8 cellular contexts compared by ENCODE assay signal in genomic region chr5:138464018-138464387, GRCh38. TPM values are rescaled to one million over a fixed set of nuclear protein-coding genes. Genes with fewer than 3 reads are reported as not detected.
DNase-seq lines count a peak whose midpoint lies in the region; ATAC-seq and TF ChIP-seq lines count a peak whose summit lies in the region.

No MANE protein-coding gene starts in this region.

- H3K4me1 Mint-ChIP-seq in central memory CD8-positive, alpha-beta T cell: peaks cover 41% of the 10 kb centered on the region

- H3K9me3 Mint-ChIP-seq in central memory CD8-positive, alpha-beta T cell: no peaks in the 10 kb centered on the region

- peak; percentile 67 for TF ChIP-seq CTCF in AG09319 (IDR thresholded peaks at IDR 0.05; ENCODE audit: low read depth, low read length)
- peak; percentile 65 for TF ChIP-seq CTCF in kidney epithelial cell (IDR thresholded peaks at IDR 0.05; ENCODE audit: insufficient read depth, low read length, poor library complexity, severe bottlenecking)

- peak; percentile 90 for DNase-seq in AG09319 (ENCODE audit: extremely low read depth, low read depth)
- peak; percentile 91 for DNase-seq in NCI-H226
- peak; percentile 83 for DNase-seq in activated CD4-positive, CD25-positive, alpha-beta regulatory T cell treated with anti-CD3 and anti-CD28 coated beads, Interleukin-2, amount 50 U/mL, for 16 hours (ENCODE audit: low read depth, low spot score)
- DNase-seq in central memory CD8-positive, alpha-beta T cell (ENCODE audit: low spot score in 2 of 2): peak; percentile 89 to 91
- peak; percentile 61 for DNase-seq in kidney epithelial cell (ENCODE audit: low read depth)
- DNase-seq in stimulated activated CD4-positive, alpha-beta T cell treated with anti-CD3 and anti-CD28 coated beads, Interleukin-15, amount 100 ng/mL, for 24 hours: peak; percentile 95

- H3K4me3 ChIP-seq in kidney epithelial cell (ENCODE audit: low read depth, low read length): peak overlapping the region; percentile 73

- peak; percentile 56 for ATAC-seq in GM18909 (IDR thresholded peaks at IDR 0.05; ENCODE audit: poor library complexity, unreplicated experiment)
- peak; percentile 44 for ATAC-seq in HG03159 (IDR thresholded peaks at IDR 0.05; ENCODE audit: unreplicated experiment)
- peak; percentile 55 for ATAC-seq in central memory CD8-positive, alpha-beta T cell (replicated peaks; ENCODE audit: extremely low read depth, poor library complexity, severe bottlenecking)

- peaks cover 21% of the 10 kb centered on the region for H3K36me3 Mint-ChIP-seq in central memory CD8-positive, alpha-beta T cell (ENCODE audit: insufficient read depth)

- H3K27me3 ChIP-seq in kidney epithelial cell (ENCODE audit: control insufficient read depth, insufficient read depth, low read length): no peaks in the 10 kb centered on the region

- H3K27ac Mint-ChIP-seq in central memory CD8-positive, alpha-beta T cell (ENCODE audit: low read depth): peak overlapping the region; percentile 95

- H3K36me3 ChIP-seq in kidney epithelial cell (ENCODE audit: control insufficient read depth, insufficient read depth, low read length): peaks cover 3% of the 10 kb centered on the region

- no peaks in the 10 kb centered on the region for H3K27me3 Mint-ChIP-seq in central memory CD8-positive, alpha-beta T cell

- peak overlapping the region; percentile 83 for H3K4me3 Mint-ChIP-seq in central memory CD8-positive, alpha-beta T cell

RNA-seq across cellular contexts. Expression of gene EGR1, which starts 1.3 kb away (rescaled TPM):
- 2.0 and 4.1 TPM in 2 replicates for total RNA-seq in kidney epithelial cell

RNA-seq across cellular contexts. Expression of gene REEP2, which starts 25.1 kb away (rescaled TPM):
- 34.7 and 40.2 TPM in 2 replicates for total RNA-seq in kidney epithelial cell

Comparison
In these comparisons a context has a peak if more than half of its experiments do, and no peak if none do; other contexts are left out.
1. Peak in every context shown above with its lines: DNase-seq, ATAC-seq and H3K4me3 ChIP-seq.